In the genomic region with DNA sequence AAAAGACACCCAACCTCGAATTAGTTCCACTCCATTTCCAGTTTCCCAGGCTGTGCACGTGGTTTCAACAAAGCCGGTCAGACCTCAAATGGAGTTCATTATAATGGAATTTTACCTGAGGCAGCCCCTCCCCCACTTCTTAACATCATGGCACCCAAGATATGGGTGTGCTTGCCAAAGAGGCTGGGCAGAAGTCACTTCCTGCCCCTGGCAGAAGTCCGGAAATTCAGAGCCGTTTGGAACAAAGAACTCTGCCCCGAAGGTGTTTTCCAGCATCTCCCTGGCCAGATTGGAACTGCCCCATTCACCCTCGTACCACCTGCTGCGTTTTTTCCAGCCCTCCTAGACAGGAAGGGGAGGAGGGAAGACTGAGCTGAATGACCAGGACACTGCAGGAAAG, we compare ENCODE assay signal across 16 cellular contexts. TPM values are rescaled to one million over a fixed set of nuclear protein-coding genes. Genes with fewer than 3 reads are reported as not detected.
DNase-seq lines count a peak whose midpoint lies in the region; ATAC-seq, FAIRE-seq and TF ChIP-seq lines count a peak whose summit lies in the region.
"Had no signal": no experiment of that assay in that cellular context is flagged by ENCODE, and none has a peak within 500 bp of the region (broad histone marks: within the 10 kb centered on the region; RNA-seq: fewer than 3 reads in every experiment).

No MANE protein-coding gene starts in this region.

- H3K4me3 Mint-ChIP-seq in osteocyte (ENCODE audit: unreplicated experiment) = no peak overlapping the region

- H3K27ac ChIP-seq in breast epithelium (peak overlapping the region; percentile 63 to 77), pancreas (no peak overlapping the region)
- H3K27ac ChIP-seq: left lung, upper lobe of right lung had no signal

- 25 to 40% methylated on average over 8 of the region's 8 CpGs for WGBS in pancreas, 2 donors

- H3K27ac Mint-ChIP-seq in osteocyte (ENCODE audit: unreplicated experiment) = no peak overlapping the region

- H3K27me3 Mint-ChIP-seq in osteocyte (ENCODE audit: unreplicated experiment) = peaks cover 3% of the 10 kb centered on the region

- H3K9me3 ChIP-seq in breast epithelium (no peaks in the 10 kb centered on the region), pancreas (no peaks in the 10 kb centered on the region)
- H3K9me3 ChIP-seq: left lung, upper lobe of right lung had no signal

- FAIRE-seq in pancreas (lab: Jason Lieb, UNC) = no peak
- FAIRE-seq: GM12878, K562 had no signal

- no peaks in the 10 kb centered on the region for H3K36me3 Mint-ChIP-seq in osteocyte (ENCODE audit: unreplicated experiment)

- no peaks in the 10 kb centered on the region for H3K9me3 Mint-ChIP-seq in osteocyte (ENCODE audit: unreplicated experiment)

- H3K4me1 ChIP-seq in breast epithelium (peaks cover 4 to 35% of the 10 kb centered on the region in 2 donors), pancreas (peaks cover 0 to 4% (median 0%) of the 10 kb centered on the region in 3 donors)

- peak; percentile 3 to 26 for DNase-seq in NCI-H2081 (lab: John Stamatoyannopoulos, UW)
- no peak for DNase-seq in NCI-H2081 treated with DMSO at 0.1 percent for 48 hours (lab: John Stamatoyannopoulos, UW)
- DNase-seq in NCI-H146 (lab: John Stamatoyannopoulos, UW) = peak; percentile 95
- peak; percentile 71 to 91 for DNase-seq in breast epithelium (ENCODE audit: low spot score in 2 of 2)
- peak in 3 of 6 donors; percentile 17 to 34 (median 30) for DNase-seq in pancreas
- no peak for DNase-seq in osteocyte (ENCODE audit: extremely low spot score, unreplicated experiment)
- DNase-seq: activated T-cell treated with anti-CD3 and anti-CD28 coated beads, Interleukin-2, amount 50 U/mL, for 1 hour; DMS79; effector CD8-positive, alpha-beta T cell; glutamatergic neuron; left lung; upper lobe of right lung had no signal

- H3K4me1 Mint-ChIP-seq in osteocyte (ENCODE audit: unreplicated experiment) = peaks cover 20% of the 10 kb centered on the region

- H3K36me3 ChIP-seq in breast epithelium (no peaks in the 10 kb centered on the region), pancreas (no peaks in the 10 kb centered on the region)
- H3K36me3 ChIP-seq: upper lobe of right lung had no signal

- intact Hi-C loops in breast epithelium (cut with DNase I; ENCODE audit: low total_unique reads) = no loop called here
- intact Hi-C loops in pancreas (cut with DNase I) = no loop called here

- no peak for TF ChIP-seq POLR2A in breast epithelium (IDR thresholded peaks at IDR 0.05)

- H3K27me3 ChIP-seq in breast epithelium = no peaks in the 10 kb centered on the region
- H3K27me3 ChIP-seq in pancreas = no peaks in the 10 kb centered on the region
- H3K27me3 ChIP-seq: left lung, upper lobe of right lung had no signal

- ATAC-seq in pancreas = peak; percentile 24 to 39 (median 34)
- ATAC-seq in HG02973 (IDR thresholded peaks at IDR 0.05; ENCODE audit: unreplicated experiment) = no peak
- no peak for ATAC-seq in HG02798 (IDR thresholded peaks at IDR 0.05; ENCODE audit: poor library complexity, unreplicated experiment)
- ATAC-seq: GM12878, K562, left lung, upper lobe of right lung had no signal

- no peak for TF ChIP-seq CTCF in breast epithelium (IDR thresholded peaks at IDR 0.05)
- TF ChIP-seq CTCF in pancreas (IDR thresholded peaks at IDR 0.05) = no peak
- no peak for TF ChIP-seq CTCF in osteocyte (IDR thresholded peaks at IDR 0.05)

- H3K4me3 ChIP-seq in breast epithelium (peak overlapping the region in 1 of 3 donors; percentile 28), pancreas (no peak overlapping the region)
- H3K4me3 ChIP-seq: GM12878, K562, left lung, upper lobe of right lung had no signal

RNA-seq across cellular contexts. Expression of a gene that starts 8.2 kb away (rescaled TPM):
- 10 to 100 TPM in 2 of 3 donors, 1 to 10 TPM in 1; 1.6 to 41.7 (median 16.1) TPM for total RNA-seq in breast epithelium
- total RNA-seq in pancreas = 1 to 10 TPM; 1.3 to 5.5 (median 3.5) TPM
- polyA plus RNA-seq in pancreas = 1 to 10 TPM; 1.2 to 1.7 TPM
- total RNA-seq in osteocyte = 1.9 and 2.7 TPM in 2 replicates

Comparison
In these comparisons a context has a peak if more than half of its experiments do, and no peak if none do; other contexts are left out.
1. DNase-seq: peak in NCI-H2081 (2 of 2), NCI-H146 (single experiment) and breast epithelium (2 of 2); none in NCI-H2081 treated with DMSO at 0.1 percent for 48 hours (single experiment) and osteocyte (single experiment).
2. H3K27ac ChIP-seq: peak in breast epithelium (2 of 2); none in pancreas (0 of 4).
3. ATAC-seq: peak in pancreas (4 of 4); none in HG02973 (single experiment) and HG02798 (single experiment).